ENCODE assay signal across 10 cellular contexts in the genomic region with DNA sequence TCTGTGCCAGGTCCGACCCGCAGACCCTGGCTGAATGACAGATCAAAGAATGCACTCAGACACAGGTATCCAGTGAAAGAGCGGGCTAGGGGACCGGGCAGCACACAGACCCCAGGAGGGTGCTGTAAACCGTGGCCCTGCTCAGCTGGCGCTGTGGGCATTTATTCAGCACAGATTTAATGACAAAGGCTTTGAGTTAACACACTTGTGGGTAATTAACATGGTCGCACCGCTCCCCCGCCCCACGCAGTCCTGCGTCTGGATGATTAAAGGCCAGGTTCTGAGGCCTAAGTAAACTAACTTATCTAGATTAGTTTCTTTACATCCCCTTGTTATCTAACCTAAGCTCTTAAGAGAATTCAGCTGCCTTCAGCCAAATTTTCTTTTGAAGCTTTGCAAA. TPM values are rescaled to one million over a fixed set of nuclear protein-coding genes. Genes with fewer than 3 reads are reported as not detected.
"Had no signal": no experiment of that assay in that cellular context is flagged by ENCODE, and none has a peak within 500 bp of the region (broad histone marks: within the 10 kb centered on the region; RNA-seq: fewer than 3 reads in every experiment).

No MANE protein-coding gene starts in this region.

- H3K4me2 ChIP-seq: KMS-11 had no signal

- H3K27ac Mint-ChIP-seq: IgD-negative memory B cell had no signal

- ATAC-seq: HepG2 had no signal

- FAIRE-seq: HepG2, HTR-8/SVneo had no signal

- H3K27ac ChIP-seq: HL-60, KMS-11 had no signal

- H3K9ac ChIP-seq: KMS-11 had no signal

- DNase-seq: IMR-90, KBM-7, KG1 had no signal

- H3K36me3 Mint-ChIP-seq: IgD-negative memory B cell had no signal

RNA-seq across cellular contexts. Expression of gene MAK, which starts 3.5 kb away (rescaled TPM):
- total RNA-seq: HT-29, HT1080, IMR-90 had no signal
- polyA plus RNA-seq: HepG2, IMR-90 had no signal

RNA-seq across cellular contexts. Expression of gene GCM2, which starts 47.0 kb away (rescaled TPM):
- total RNA-seq: HepG2, HT-29, HT1080, IMR-90 had no signal
- polyA plus RNA-seq: HepG2, IgD-negative memory B cell, IMR-90 had no signal

RNA-seq across cellular contexts. Expression of gene SYCP2L, which starts 52.0 kb away (rescaled TPM):
- total RNA-seq: HT1080, IMR-90 had no signal
- polyA plus RNA-seq: IgD-negative memory B cell had no signal
